ENCODE assay signal across 8 cellular contexts in genomic region chr11:121655481-121656332, GRCh38.
DNase-seq lines count a peak whose midpoint lies in the region; TF ChIP-seq lines count a peak whose summit lies in the region.

No MANE protein-coding gene starts in this region.

- peak in 1 of 2 donors; percentile 31 for TF ChIP-seq POLR2A in tibial nerve (IDR thresholded peaks at IDR 0.05)

- WGBS in tibial nerve, 2 donors: 1% methylated on average over 33 to 44 of the region's 48 CpGs

- peak overlapping the region; percentile 93 for H2AFZ ChIP-seq in parathyroid adenoma

- DNase-seq in GM06990 (ENCODE audit: extremely low read depth, insufficient read length) (peak; percentile 81), HFF-Myc (ENCODE audit: extremely low read depth, low read depth) (peak; percentile 96), MV-4-11 (lab: John Stamatoyannopoulos, UW) (peak; percentile 50), SW 1271 (lab: John Stamatoyannopoulos, UW) (peak; percentile 28 to 73), adipocyte (ENCODE audit: low read depth) (peak; percentile 98), cardiac muscle cell (ENCODE audit: low read depth in 1 of 2, low spot score in 1 of 2) (peak; percentile 88 to 98), tibial nerve (ENCODE audit: low spot score in 2 of 2) (peak; percentile 79 to 84)

- H3K27me3 ChIP-seq in GM06990 (replicated peaks; ENCODE audit: control insufficient read depth, insufficient read depth, low read length): no peaks in the 10 kb centered on the region; the same call in 1 of the 2 replicates
- no peaks in the 10 kb centered on the region for H3K27me3 ChIP-seq in adipocyte (replicated peaks; ENCODE audit: control insufficient read depth, insufficient read depth, low read length)
- no peaks in the 10 kb centered on the region for H3K27me3 ChIP-seq in cardiac muscle cell
- H3K27me3 ChIP-seq in parathyroid adenoma (ENCODE audit: control insufficient read depth, insufficient read depth, low read length): no peaks in the 10 kb centered on the region
- no peaks in the 10 kb centered on the region for H3K27me3 ChIP-seq in tibial nerve

- H3K9ac ChIP-seq in adipocyte (ENCODE audit: low read length): peak overlapping the region; percentile 94
- no peak overlapping the region for H3K9ac ChIP-seq in parathyroid adenoma

- H3K27ac ChIP-seq in cardiac muscle cell (peak overlapping the region; percentile 80), parathyroid adenoma (peak overlapping the region; percentile 77), tibial nerve (peak overlapping the region; percentile 88 to 97 (median 95))

- H3K4me2 ChIP-seq in parathyroid adenoma (ENCODE audit: low read length): peak overlapping the region; percentile 84

- H3K9me3 ChIP-seq in adipocyte (ENCODE audit: control insufficient read depth, low read length): no peaks in the 10 kb centered on the region
- no peaks in the 10 kb centered on the region for H3K9me3 ChIP-seq in cardiac muscle cell (ENCODE audit: low read depth)
- no peaks in the 10 kb centered on the region for H3K9me3 ChIP-seq in parathyroid adenoma (ENCODE audit: control insufficient read depth, low read length)
- H3K9me3 ChIP-seq in tibial nerve: no peaks in the 10 kb centered on the region

- H3K36me3 ChIP-seq in GM06990 (ENCODE audit: control insufficient read depth, insufficient read depth, low read length) (no peaks in the 10 kb centered on the region), adipocyte (ENCODE audit: control insufficient read depth, insufficient read depth, low read length, severe bottlenecking) (no peaks in the 10 kb centered on the region), cardiac muscle cell (no peaks in the 10 kb centered on the region), parathyroid adenoma (ENCODE audit: control insufficient read depth, insufficient read depth, low read length) (no peaks in the 10 kb centered on the region), tibial nerve (no peaks in the 10 kb centered on the region)

- TF ChIP-seq EP300 in tibial nerve (IDR thresholded peaks at IDR 0.05): peak; percentile 70 to 87

- TF ChIP-seq CTCF in GM06990 (IDR thresholded peaks at IDR 0.05; ENCODE audit: insufficient read depth, low read length, poor library complexity, severe bottlenecking) (peak; percentile 97), HFF-Myc (IDR thresholded peaks at IDR 0.05; ENCODE audit: low read depth, low read length, missing control alignments) (peak; percentile 81), cardiac muscle cell (IDR thresholded peaks at IDR 0.05; ENCODE audit: low read depth, low read length) (peak; percentile 85), parathyroid adenoma (IDR thresholded peaks at IDR 0.05) (peak; percentile 77), tibial nerve (IDR thresholded peaks at IDR 0.05) (peak; percentile 89 to 96 (median 92))

- H3K4me1 ChIP-seq in adipocyte (ENCODE audit: control insufficient read depth, insufficient read depth, low read length) (peaks cover 27% of the 10 kb centered on the region), cardiac muscle cell (ENCODE audit: low read depth) (peaks cover 17% of the 10 kb centered on the region), parathyroid adenoma (peaks cover 4% of the 10 kb centered on the region), tibial nerve (peaks cover 0 to 33% (median 8%) of the 10 kb centered on the region in 4 donors)

- no peaks in the 10 kb centered on the region for H3K79me2 ChIP-seq in parathyroid adenoma

- H3K4me3 ChIP-seq in GM06990 (replicated peaks; ENCODE audit: low read depth, low read length) (peak overlapping the region; percentile 33), HFF-Myc (replicated peaks; ENCODE audit: low read depth, low read length) (peak overlapping the region; percentile 39), adipocyte (ENCODE audit: low read length) (peak overlapping the region; percentile 87), cardiac muscle cell (peak overlapping the region; percentile 21), parathyroid adenoma (ENCODE audit: low read depth, low read length) (peak overlapping the region; percentile 51), tibial nerve (peak overlapping the region; percentile 26 to 55 (median 47))

Comparison
In these comparisons a context has a peak if more than half of its experiments do, and no peak if none do; other contexts are left out.
1. Peak in every context shown above with its lines: DNase-seq, H3K4me3 ChIP-seq and H3K27ac ChIP-seq.
2. H3K4me3 ChIP-seq: peak in every context shown above with its lines; median percentile 87 in adipocyte; 51 in parathyroid adenoma; 47 in tibial nerve; 39 in HFF-Myc; 33 in GM06990; 21 in cardiac muscle cell.